In genomic region chr11:130488187-130489026, GRCh38 we compare ENCODE assay signal across 24 cellular contexts. TPM values are rescaled to one million over a fixed set of nuclear protein-coding genes. Genes with fewer than 3 reads are reported as not detected.
DNase-seq lines count a peak whose midpoint lies in the region; ATAC-seq and TF ChIP-seq lines count a peak whose summit lies in the region.
"Had no signal": no experiment of that assay in that cellular context is flagged by ENCODE, and none has a peak within 500 bp of the region (broad histone marks: within the 10 kb centered on the region; RNA-seq: fewer than 3 reads in every experiment).

No MANE protein-coding gene starts in this region.

- peak; percentile 51 for DNase-seq in activated CD4-positive, alpha-beta T cell treated with anti-CD3 and anti-CD28 coated beads, Interleukin-2, amount 10 ng/mL, durations not matched to agents 24 days and 14 days
- DNase-seq in activated CD4-positive, alpha-beta T cell treated with anti-CD3 and anti-CD28 coated beads, Interleukin-2, amount 10 ng/mL, durations not matched to agents 7 days and 5 days: no peak
- DNase-seq in foreskin melanocyte: peak; percentile 77
- DNase-seq in mucosa of descending colon: no peak
- no peak for DNase-seq in upper lobe of left lung
- DNase-seq in LoVo (ENCODE audit: low spot score): no peak
- no peak for DNase-seq in NOMO-1 (lab: John Stamatoyannopoulos, UW; ENCODE audit: unreplicated experiment in 2 of 2)
- DNase-seq: 8988T; activated CD4-positive, alpha-beta T cell treated with anti-CD3 and anti-CD28 coated beads for 36 hours; activated naive CD8-positive, alpha-beta T cell treated with anti-CD3 and anti-CD28 coated beads for 36 hours; body of pancreas; Calu3; foreskin fibroblast; MG63; NCI-H2171; NCI-H524 treated with DMSO at 0.1 percent for 48 hours; psoas muscle had no signal

- 68 to 79% methylated on average over 8 to 12 of the region's 12 CpGs for WGBS in upper lobe of left lung, 2 donors

- no peaks in the 10 kb centered on the region for H3K36me3 Mint-ChIP-seq in activated CD4-positive, alpha-beta T cell treated with anti-CD3 and anti-CD28 coated beads, Interleukin-2, amount 10 ng/mL, durations not matched to agents 24 days and 14 days (ENCODE audit: low read depth)
- H3K36me3 Mint-ChIP-seq in activated CD4-positive, alpha-beta T cell treated with anti-CD3 and anti-CD28 coated beads, Interleukin-2, amount 10 ng/mL, durations not matched to agents 7 days and 5 days (ENCODE audit: low read depth): no peaks in the 10 kb centered on the region
- H3K36me3 Mint-ChIP-seq: activated naive CD8-positive, alpha-beta T cell treated with anti-CD3 and anti-CD28 coated beads for 36 hours; neural progenitor cell had no signal

- H3K27ac Mint-ChIP-seq in activated CD4-positive, alpha-beta T cell treated with anti-CD3 and anti-CD28 coated beads, Interleukin-2, amount 10 ng/mL, durations not matched to agents 24 days and 14 days: no peak overlapping the region
- H3K27ac Mint-ChIP-seq in activated CD4-positive, alpha-beta T cell treated with anti-CD3 and anti-CD28 coated beads, Interleukin-2, amount 10 ng/mL, durations not matched to agents 7 days and 5 days: no peak overlapping the region
- H3K27ac Mint-ChIP-seq: activated CD4-positive, alpha-beta T cell treated with anti-CD3 and anti-CD28 coated beads for 36 hours; activated naive CD8-positive, alpha-beta T cell treated with anti-CD3 and anti-CD28 coated beads for 36 hours; activated T-helper 1 cell treated with anti-CD3 and anti-CD28 coated beads, Interleukin-12 subunit alpha, Interleukin-12 subunit beta, Interleukin-2, Interleukin-4 antibody, amounts not matched to agents 30 ng/mL and 10 ng/mL and 1 ng/mL, durations not matched to agents 14 hours and 24 hours and 36 hours; B cell had no signal

- TF ChIP-seq EP300 in upper lobe of left lung (IDR thresholded peaks at IDR 0.05): no peak

- peaks cover 19% of the 10 kb centered on the region for H3K4me1 ChIP-seq in mucosa of descending colon (ENCODE audit: low read depth)
- peaks cover 0 to 6% (median 1%) of the 10 kb centered on the region in 4 donors for H3K4me1 ChIP-seq in upper lobe of left lung
- H3K4me1 ChIP-seq: body of pancreas, neural progenitor cell, psoas muscle, vagina had no signal

- H3K9me3 ChIP-seq in mucosa of descending colon: no peaks in the 10 kb centered on the region
- no peaks in the 10 kb centered on the region for H3K9me3 ChIP-seq in upper lobe of left lung
- H3K9me3 ChIP-seq: body of pancreas, MG63, psoas muscle, vagina had no signal

- TF ChIP-seq POLR2A in upper lobe of left lung (IDR thresholded peaks at IDR 0.05): no peak

- no peaks in the 10 kb centered on the region for H3K9me3 Mint-ChIP-seq in activated CD4-positive, alpha-beta T cell treated with anti-CD3 and anti-CD28 coated beads, Interleukin-2, amount 10 ng/mL, durations not matched to agents 24 days and 14 days
- no peaks in the 10 kb centered on the region for H3K9me3 Mint-ChIP-seq in activated CD4-positive, alpha-beta T cell treated with anti-CD3 and anti-CD28 coated beads, Interleukin-2, amount 10 ng/mL, durations not matched to agents 7 days and 5 days
- H3K9me3 Mint-ChIP-seq: activated naive CD8-positive, alpha-beta T cell treated with anti-CD3 and anti-CD28 coated beads for 36 hours; activated T-helper 1 cell treated with anti-CD3 and anti-CD28 coated beads, Interleukin-12 subunit alpha, Interleukin-12 subunit beta, Interleukin-2, Interleukin-4 antibody, amounts not matched to agents 30 ng/mL and 10 ng/mL and 1 ng/mL, durations not matched to agents 14 hours and 24 hours and 36 hours; neural progenitor cell had no signal

- ATAC-seq in mucosa of descending colon: peak; percentile 69
- peak; percentile 52 to 56 for ATAC-seq in upper lobe of left lung (ENCODE audit: low FRiP score in 2 of 2)
- no peak for ATAC-seq in HG02884 (IDR thresholded peaks at IDR 0.05; ENCODE audit: unreplicated experiment)
- ATAC-seq: activated CD4-positive, alpha-beta T cell treated with anti-CD3 and anti-CD28 coated beads for 36 hours; body of pancreas; HCT116; psoas muscle had no signal

- CTCF ChIA-PET in activated CD4-positive, alpha-beta T cell treated with anti-CD3 and anti-CD28 coated beads, Interleukin-2, amount 10 ng/mL, durations not matched to agents 7 days and 5 days (lab: Charles Lee): no interaction called here

- H3K36me3 ChIP-seq in mucosa of descending colon (ENCODE audit: low read depth) (no peaks in the 10 kb centered on the region), upper lobe of left lung (no peaks in the 10 kb centered on the region)
- H3K36me3 ChIP-seq: MG63, neural progenitor cell, vagina had no signal

- TF ChIP-seq CTCF in mucosa of descending colon (IDR thresholded peaks at IDR 0.05) (no peak), upper lobe of left lung (IDR thresholded peaks at IDR 0.05) (no peak)

- H3K27ac ChIP-seq in upper lobe of left lung: peak overlapping the region; percentile 38 to 72 (median 54)
- H3K27ac ChIP-seq: body of pancreas, neural progenitor cell, psoas muscle, vagina had no signal

- POLR2A ChIA-PET in activated CD4-positive, alpha-beta T cell treated with anti-CD3 and anti-CD28 coated beads, Interleukin-2, amount 10 ng/mL, durations not matched to agents 7 days and 5 days (lab: Charles Lee): no interaction called here

- intact Hi-C loops in activated CD4-positive, alpha-beta T cell treated with anti-CD3 and anti-CD28 coated beads, Interleukin-2, amount 10 ng/mL, durations not matched to agents 24 days and 14 days (cut with micrococcal nuclease): no loop called here
- intact Hi-C loops in mucosa of descending colon (cut with DNase I, micrococcal nuclease): no loop called here

- H3K4me3 Mint-ChIP-seq in activated CD4-positive, alpha-beta T cell treated with anti-CD3 and anti-CD28 coated beads, Interleukin-2, amount 10 ng/mL, durations not matched to agents 24 days and 14 days: no peak overlapping the region
- no peak overlapping the region for H3K4me3 Mint-ChIP-seq in activated CD4-positive, alpha-beta T cell treated with anti-CD3 and anti-CD28 coated beads, Interleukin-2, amount 10 ng/mL, durations not matched to agents 7 days and 5 days
- H3K4me3 Mint-ChIP-seq: activated CD4-positive, alpha-beta T cell treated with anti-CD3 and anti-CD28 coated beads for 36 hours; activated naive CD8-positive, alpha-beta T cell treated with anti-CD3 and anti-CD28 coated beads for 36 hours; activated T-helper 1 cell treated with anti-CD3 and anti-CD28 coated beads, Interleukin-12 subunit alpha, Interleukin-12 subunit beta, Interleukin-2, Interleukin-4 antibody, amounts not matched to agents 30 ng/mL and 10 ng/mL and 1 ng/mL, durations not matched to agents 14 hours and 24 hours and 36 hours; B cell; neural progenitor cell had no signal

- H3K27me3 Mint-ChIP-seq in activated CD4-positive, alpha-beta T cell treated with anti-CD3 and anti-CD28 coated beads, Interleukin-2, amount 10 ng/mL, durations not matched to agents 24 days and 14 days: peaks cover 18% of the 10 kb centered on the region
- H3K27me3 Mint-ChIP-seq in activated CD4-positive, alpha-beta T cell treated with anti-CD3 and anti-CD28 coated beads, Interleukin-2, amount 10 ng/mL, durations not matched to agents 7 days and 5 days: peaks cover 20% of the 10 kb centered on the region
- H3K27me3 Mint-ChIP-seq: activated CD4-positive, alpha-beta T cell treated with anti-CD3 and anti-CD28 coated beads for 36 hours; B cell had no signal

- no peaks in the 10 kb centered on the region for H3K27me3 ChIP-seq in upper lobe of left lung
- H3K27me3 ChIP-seq: body of pancreas, MG63, neural progenitor cell, vagina had no signal

- H3K4me3 ChIP-seq in mucosa of descending colon (no peak overlapping the region), upper lobe of left lung (no peak overlapping the region)
- H3K4me3 ChIP-seq: body of pancreas, MG63, neural progenitor cell, psoas muscle, vagina had no signal

- H3K4me1 Mint-ChIP-seq in activated CD4-positive, alpha-beta T cell treated with anti-CD3 and anti-CD28 coated beads, Interleukin-2, amount 10 ng/mL, durations not matched to agents 24 days and 14 days: peaks cover 4% of the 10 kb centered on the region
- peaks cover 4% of the 10 kb centered on the region for H3K4me1 Mint-ChIP-seq in activated CD4-positive, alpha-beta T cell treated with anti-CD3 and anti-CD28 coated beads, Interleukin-2, amount 10 ng/mL, durations not matched to agents 7 days and 5 days
- H3K4me1 Mint-ChIP-seq: activated CD4-positive, alpha-beta T cell treated with anti-CD3 and anti-CD28 coated beads for 36 hours; activated naive CD8-positive, alpha-beta T cell treated with anti-CD3 and anti-CD28 coated beads for 36 hours; B cell had no signal

RNA-seq across cellular contexts. Expression of gene ADAMTS15, which starts 40.0 kb away (rescaled TPM):
- 0.02 TPM in 1 of 2 replicates, not detected in the other for total RNA-seq in activated CD4-positive, alpha-beta T cell treated with anti-CD3 and anti-CD28 coated beads, Interleukin-2, amount 10 ng/mL, durations not matched to agents 24 days and 14 days
- under 1 TPM; 0.04 to 0.05 TPM for total RNA-seq in activated CD4-positive, alpha-beta T cell treated with anti-CD3 and anti-CD28 coated beads, Interleukin-2, amount 10 ng/mL, durations not matched to agents 7 days and 5 days
- total RNA-seq in mucosa of descending colon (1 to 10 TPM; 1.8 to 7.8 (median 3.5) TPM), upper lobe of left lung (10 to 100 TPM in 2 of 6 donors, 1 to 10 TPM in 4; 2.5 to 23.0 (median 7.2) TPM)
- total RNA-seq: activated CD4-positive, alpha-beta T cell treated with anti-CD3 and anti-CD28 coated beads for 36 hours; activated naive CD8-positive, alpha-beta T cell treated with anti-CD3 and anti-CD28 coated beads for 36 hours; activated T-helper 1 cell treated with anti-CD3 and anti-CD28 coated beads, Interleukin-12 subunit alpha, Interleukin-12 subunit beta, Interleukin-2, Interleukin-4 antibody, amounts not matched to agents 30 ng/mL and 10 ng/mL and 1 ng/mL, durations not matched to agents 14 hours and 24 hours and 36 hours; B cell had no signal

RNA-seq across cellular contexts. Expression of gene ADAMTS8, which starts 60.0 kb away (rescaled TPM):
- not detected in 2 replicates for total RNA-seq in activated CD4-positive, alpha-beta T cell treated with anti-CD3 and anti-CD28 coated beads, Interleukin-2, amount 10 ng/mL, durations not matched to agents 24 days and 14 days
- total RNA-seq in activated CD4-positive, alpha-beta T cell treated with anti-CD3 and anti-CD28 coated beads, Interleukin-2, amount 10 ng/mL, durations not matched to agents 7 days and 5 days: not detected
- total RNA-seq in mucosa of descending colon (10 to 100 TPM in 1 of 3 donors, 1 to 10 TPM in 1, under 1 TPM in 1; 0.38 to 10.5 (median 2.6) TPM), upper lobe of left lung (10 to 100 TPM; 13.0 to 52.3 (median 21.5) TPM)
- total RNA-seq: activated CD4-positive, alpha-beta T cell treated with anti-CD3 and anti-CD28 coated beads for 36 hours; activated naive CD8-positive, alpha-beta T cell treated with anti-CD3 and anti-CD28 coated beads for 36 hours; activated T-helper 1 cell treated with anti-CD3 and anti-CD28 coated beads, Interleukin-12 subunit alpha, Interleukin-12 subunit beta, Interleukin-2, Interleukin-4 antibody, amounts not matched to agents 30 ng/mL and 10 ng/mL and 1 ng/mL, durations not matched to agents 14 hours and 24 hours and 36 hours; B cell; Calu3; Daoy had no signal

Comparison
In these comparisons a context has a peak if more than half of its experiments do, and no peak if none do; other contexts are left out.
1. DNase-seq: peak in activated CD4-positive, alpha-beta T cell treated with anti-CD3 and anti-CD28 coated beads, Interleukin-2, amount 10 ng/mL, durations not matched to agents 24 days and 14 days (single experiment) and foreskin melanocyte (single experiment); none in activated CD4-positive, alpha-beta T cell treated with anti-CD3 and anti-CD28 coated beads, Interleukin-2, amount 10 ng/mL, durations not matched to agents 7 days and 5 days (single experiment), mucosa of descending colon (0 of 3), upper lobe of left lung (0 of 2), LoVo (single experiment) and NOMO-1 (0 of 2).